In genomic region chr18:37566479-37567060, GRCh38 we compare ENCODE assay signal across 10 cellular contexts. TPM values are rescaled to one million over a fixed set of nuclear protein-coding genes. Genes with fewer than 3 reads are reported as not detected.
DNase-seq lines count a peak whose midpoint lies in the region; ATAC-seq and TF ChIP-seq lines count a peak whose summit lies in the region.
"Had no signal": no experiment of that assay in that cellular context is flagged by ENCODE, and none has a peak within 500 bp of the region (broad histone marks: within the 10 kb centered on the region; RNA-seq: fewer than 3 reads in every experiment).

No MANE protein-coding gene starts in this region.

- H3K4me3 Mint-ChIP-seq in progenitor cell of endocrine pancreas (ENCODE audit: low read depth), result peak overlapping the region; percentile 79

- H3K9me3 Mint-ChIP-seq in progenitor cell of endocrine pancreas (ENCODE audit: low read depth), result no peaks in the 10 kb centered on the region

- peaks cover 7% of the 10 kb centered on the region for H3K4me1 Mint-ChIP-seq in progenitor cell of endocrine pancreas (ENCODE audit: low read depth)

- H3K27me3 Mint-ChIP-seq in progenitor cell of endocrine pancreas, result peaks cover 88% of the 10 kb centered on the region

- ATAC-seq in GM21528 (IDR thresholded peaks at IDR 0.05; ENCODE audit: low FRiP score, unreplicated experiment) (no peak), HG02973 (IDR thresholded peaks at IDR 0.05; ENCODE audit: unreplicated experiment) (no peak), GM18870 (IDR thresholded peaks at IDR 0.05; ENCODE audit: unreplicated experiment) (no peak)

- peak overlapping the region; percentile 74 for H3K4me3 ChIP-seq in fibroblast of pulmonary artery (replicated peaks; ENCODE audit: low read depth, low read length)

- H3K27ac Mint-ChIP-seq in progenitor cell of endocrine pancreas, result no peak overlapping the region

- no peaks in the 10 kb centered on the region for H3K36me3 Mint-ChIP-seq in progenitor cell of endocrine pancreas (ENCODE audit: insufficient read depth)

- TF ChIP-seq CTCF in fibroblast of pulmonary artery (IDR thresholded peaks at IDR 0.05; ENCODE audit: low read length, missing control alignments), result no peak
- TF ChIP-seq CTCF in progenitor cell of endocrine pancreas (IDR thresholded peaks at IDR 0.05; ENCODE audit: unreplicated experiment), result no peak

- DNase-seq in DMS53 treated with DMSO at 0.1 percent for 48 hours (lab: John Stamatoyannopoulos, UW; ENCODE audit: unreplicated experiment) (peak; percentile 17), NCI-H748 (lab: John Stamatoyannopoulos, UW; ENCODE audit: unreplicated experiment) (peak; percentile 80), fibroblast of pulmonary artery (ENCODE audit: low read depth) (no peak), progenitor cell of endocrine pancreas (ENCODE audit: low spot score, unreplicated experiment) (peak; percentile 18)
- DNase-seq in stimulated activated naive CD4-positive, alpha-beta T cell treated with Interleukin-2 at 50 U/mL for 16 hours (lab: John Stamatoyannopoulos, UW), result no peak
- DNase-seq: activated CD4-positive, alpha-beta T cell treated with anti-CD3 and anti-CD28 coated beads for 4 hours had no signal

RNA-seq across cellular contexts. Expression of gene CELF4, which starts 1.0 kb away (rescaled TPM):
- total RNA-seq in progenitor cell of endocrine pancreas, result 4.6 and 5.5 TPM in 2 replicates
- total RNA-seq: pulmonary artery endothelial cell had no signal

Comparison
In these comparisons a context has a peak if more than half of its experiments do, and no peak if none do; other contexts are left out.
1. DNase-seq: peak in DMS53 treated with DMSO at 0.1 percent for 48 hours (single experiment), NCI-H748 (single experiment) and progenitor cell of endocrine pancreas (single experiment); none in fibroblast of pulmonary artery (single experiment) and stimulated activated naive CD4-positive, alpha-beta T cell treated with Interleukin-2 at 50 U/mL for 16 hours (single experiment).